Comparison of ENCODE assay signal across 1 cellular context in genomic region chr9:97696025-97696822, GRCh38.
TF ChIP-seq lines count a peak whose summit lies in the region.

No MANE protein-coding gene starts in this region.

TF ChIP-seq in SK-N-SH treated with all-trans-retinoic acid at 6 μM for 48 hours, 23 proteins besides CTCF, POLR2A, EP300 and RAD21 (continued from another document):
- TF ChIP-seq POU6F1 (CRISPR knock-in tag; IDR thresholded peaks at IDR 0.05; ENCODE audit: borderline replicate concordance, low read depth) (no peak), TCF4 (CRISPR knock-in tag; IDR thresholded peaks at IDR 0.05; ENCODE audit: borderline replicate concordance) (no peak), ZNF70 (CRISPR knock-in tag; IDR thresholded peaks at IDR 0.05) (no peak), RARB (CRISPR knock-in tag; IDR thresholded peaks at IDR 0.05) (no peak), ARNTL (CRISPR knock-in tag; IDR thresholded peaks at IDR 0.05; ENCODE audit: borderline replicate concordance, low read depth) (no peak), ESRRG (CRISPR knock-in tag; IDR thresholded peaks at IDR 0.05) (no peak), ZC3H10 (CRISPR knock-in tag; IDR thresholded peaks at IDR 0.05) (no peak), ZFP3 (CRISPR knock-in tag; IDR thresholded peaks at IDR 0.05) (no peak), GLIS3 (CRISPR knock-in tag; IDR thresholded peaks at IDR 0.05) (no peak)
